ENCODE assay signal across 8 cellular contexts in genomic region chr2:64454316-64455030, GRCh38. TPM values are rescaled to one million over a fixed set of nuclear protein-coding genes. Genes with fewer than 3 reads are reported as not detected.
DNase-seq lines count a peak whose midpoint lies in the region; ATAC-seq and TF ChIP-seq lines count a peak whose summit lies in the region.

No MANE protein-coding gene starts in this region.

- H3K27me3 ChIP-seq in AG04450 (ENCODE audit: control insufficient read depth, insufficient read depth, low read length) = peaks cover 44% of the 10 kb centered on the region
- H3K27me3 ChIP-seq in Panc1 (ENCODE audit: control insufficient read depth, insufficient read depth, low read length) = no peaks in the 10 kb centered on the region
- no peaks in the 10 kb centered on the region for H3K27me3 ChIP-seq in foreskin keratinocyte
- no peaks in the 10 kb centered on the region for H3K27me3 ChIP-seq in thoracic aorta (replicated peaks; ENCODE audit: insufficient read depth)

- intact Hi-C loops in Panc1 (cut with micrococcal nuclease; ENCODE audit: unreplicated experiment) = no loop called here

- H3K4me3 ChIP-seq in AG04450 (ENCODE audit: low read depth, low read length) (peak overlapping the region; percentile 57), Panc1 (ENCODE audit: low read depth in 2 of 2, low read length in 2 of 2) (peak overlapping the region; percentile 56 to 59), thoracic aorta (peak overlapping the region; percentile 91)

- peaks cover 35% of the 10 kb centered on the region for H3K4me1 Mint-ChIP-seq in neural crest cell

- H3K36me3 ChIP-seq in Panc1 (ENCODE audit: control insufficient read depth, insufficient read depth, low read length) (peaks cover 2% of the 10 kb centered on the region), thoracic aorta (peaks cover 5% of the 10 kb centered on the region)

- no peaks in the 10 kb centered on the region for H3K9me3 Mint-ChIP-seq in neural crest cell

- POLR2A ChIA-PET in AG04450 (lab: Yijun Ruan, JAX) (no interaction called here), Panc1 (lab: Charles Lee) (no interaction called here)

- H3K36me3 Mint-ChIP-seq in neural crest cell (ENCODE audit: low read depth) = peaks cover 10% of the 10 kb centered on the region

- no peaks in the 10 kb centered on the region for H3K27me3 Mint-ChIP-seq in neural crest cell (ENCODE audit: low read depth)

- H3K9me3 ChIP-seq in AG04450 (ENCODE audit: control insufficient read depth, insufficient read depth, low read length) (peaks cover 5% of the 10 kb centered on the region), Panc1 (ENCODE audit: control insufficient read depth, insufficient read depth, low read depth, low read length) (no peaks in the 10 kb centered on the region), thoracic aorta (no peaks in the 10 kb centered on the region)

- no peak for DNase-seq in AG04450 (ENCODE audit: low read depth, low spot score)
- DNase-seq in Panc1 (ENCODE audit: low read depth, low spot score) = no peak
- DNase-seq in activated gamma-delta T cell treated with anti-CD3 and anti-CD28 coated beads, Interleukin-2, amount 50 U/mL, for 16 hours (ENCODE audit: low read depth) = peak; percentile 24
- DNase-seq in foreskin keratinocyte = peak in 1 of 2 donors; percentile 59
- peak; percentile 42 for DNase-seq in neural crest cell (ENCODE audit: low read depth, low spot score)
- DNase-seq in thoracic aorta (ENCODE audit: low spot score) = no peak

- CTCF ChIA-PET in AG04450 (lab: Charles Lee) = interaction anchor here (2.2 to 3.3 kb wide), 2 partner anchors 34 to 123 kb away, joined by 7 to 16 read pairs; no protein-coding TSS in a partner anchor
- CTCF ChIA-PET in Panc1 (lab: Charles Lee) = no interaction called here

- H3K27ac ChIP-seq in AG04450 (ENCODE audit: low read depth, low read length) = no peak overlapping the region
- no peak overlapping the region for H3K27ac ChIP-seq in Panc1 (ENCODE audit: low read length)
- peak overlapping the region; percentile 91 for H3K27ac ChIP-seq in foreskin keratinocyte
- peak overlapping the region; percentile 96 to 97 for H3K27ac ChIP-seq in thoracic aorta

- no peak for TF ChIP-seq CTCF in AG04450 (IDR thresholded peaks at IDR 0.05; ENCODE audit: low read depth, low read length)
- no peak for TF ChIP-seq CTCF in Panc1 (IDR thresholded peaks at IDR 0.05)
- TF ChIP-seq CTCF in foreskin keratinocyte (conservative IDR thresholded peaks at IDR 0.05) = no peak
- no peak for TF ChIP-seq CTCF in neural crest cell (conservative IDR thresholded peaks at IDR 0.05)
- no peak for TF ChIP-seq CTCF in thoracic aorta (IDR thresholded peaks at IDR 0.05)

- H3K4me1 ChIP-seq in Panc1 (ENCODE audit: control insufficient read depth, insufficient read depth, low read length) (0 out of 2 replicates have a peak, but pooled peaks cover 5% of the 10 kb centered on the region), foreskin keratinocyte (peaks cover 14% of the 10 kb centered on the region), thoracic aorta (ENCODE audit: control insufficient read depth in 1 of 2, low read depth in 2 of 2) (peaks cover 3 to 29% of the 10 kb centered on the region in 2 donors)

- BruUV-seq in Panc1 (replicated peaks; lab: Mats Ljungman, UMichigan) = no TSS peak

- peak overlapping the region; percentile 98 for H3K4me3 Mint-ChIP-seq in neural crest cell

- H3K27ac Mint-ChIP-seq in neural crest cell (ENCODE audit: unreplicated experiment) = peak overlapping the region; percentile 94

- in situ Hi-C loops in Panc1 (cut with HindIII; ENCODE audit: low pct_unique_long_range_greater_than_20kb, low sequenced_read_pairs) = no loop called here

- ATAC-seq in GM18519 (IDR thresholded peaks at IDR 0.05; ENCODE audit: low FRiP score, unreplicated experiment) (peak; percentile 42), HG03066 (IDR thresholded peaks at IDR 0.05; ENCODE audit: low read depth, unreplicated experiment) (peak; percentile 56), Panc1 (peak; percentile 89), foreskin keratinocyte (peak; percentile 75), thoracic aorta (ENCODE audit: insufficient number of reproducible peaks, low FRiP score, low read depth) (peak; percentile 46)

RNA-seq across cellular contexts. Expression of gene LGALSL, which starts 0.5 kb away (rescaled TPM):
- polyA plus RNA-seq in AG04450 (2011; rRNA removed) = 0.56 and 0.63 TPM in 2 replicates
- polyA minus RNA-seq in AG04450 (2011; rRNA and poly(A)+ RNA removed) = 0.69 and 0.87 TPM in 2 replicates
- total RNA-seq in Panc1 (2021; ENCODE audit: unreplicated experiment) = 5.3 TPM
- polyA plus RNA-seq in Panc1 (2012; ENCODE audit: insufficient read length) = 5.3 TPM
- total RNA-seq in foreskin keratinocyte = 14.7 and 21.1 TPM in 2 replicates
- polyA plus RNA-seq in foreskin keratinocyte = 13.6 and 21.5 TPM in 2 replicates
- total RNA-seq in neural crest cell = 29.1 and 31.1 TPM in 2 replicates
- 10 to 100 TPM; 15.8 to 19.3 TPM for total RNA-seq in thoracic aorta

Comparison
In these comparisons a context has a peak if more than half of its experiments do, and no peak if none do; other contexts are left out.
1. DNase-seq: peak in activated gamma-delta T cell treated with anti-CD3 and anti-CD28 coated beads, Interleukin-2, amount 50 U/mL, for 16 hours (single experiment) and neural crest cell (single experiment); none in AG04450 (single experiment), Panc1 (single experiment) and thoracic aorta (single experiment).
2. H3K27ac ChIP-seq: peak in foreskin keratinocyte (single experiment) and thoracic aorta (2 of 2); none in AG04450 (single experiment) and Panc1 (single experiment).
3. Peak in every context shown above with its lines, with median percentiles within 50 percentile points of each other: H3K4me3 ChIP-seq and ATAC-seq.